21 cellular contexts compared by ENCODE assay signal in the genomic region with DNA sequence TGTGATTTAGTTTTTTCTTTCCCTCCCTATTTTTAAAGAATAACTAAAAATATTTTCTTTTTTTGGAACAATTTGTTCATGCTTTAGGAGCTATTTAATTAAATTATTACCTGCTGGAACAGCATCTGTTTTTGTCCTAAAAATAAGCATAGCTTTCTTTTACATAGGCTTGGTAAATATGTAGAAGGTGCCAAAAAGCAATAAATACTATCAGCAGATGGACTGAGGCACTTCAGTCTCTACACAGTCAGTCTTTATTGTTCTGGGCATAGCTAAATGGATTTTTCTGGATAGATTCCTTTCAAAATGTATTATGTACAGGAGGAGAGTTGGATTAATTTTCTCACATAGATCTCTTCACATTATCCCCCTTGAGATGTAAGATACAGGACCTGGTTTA.
"Had no signal": no experiment of that assay in that cellular context is flagged by ENCODE, and none has a peak within 500 bp of the region (broad histone marks: within the 10 kb centered on the region; RNA-seq: fewer than 3 reads in every experiment).

No MANE protein-coding gene starts in this region.

- H3K4me3 Mint-ChIP-seq: activated CD8-positive, alpha-beta T cell treated with anti-CD3 and anti-CD28 coated beads for 36 hours; activated naive CD8-positive, alpha-beta T cell treated with anti-CD3 and anti-CD28 coated beads, Interleukin-2, amount 10 ng/mL, durations not matched to agents 7 days and 5 days; activated T-cell treated with anti-CD3 and anti-CD28 coated beads, Interleukin-2, amount 50 U/mL, for 72 hours; naive thymus-derived CD8-positive, alpha-beta T cell had no signal

- H3K27ac ChIP-seq: dorsolateral prefrontal cortex, foreskin keratinocyte, heart left ventricle, psoas muscle, sigmoid colon, transverse colon had no signal

- H3K4me1 ChIP-seq: heart left ventricle, psoas muscle, sigmoid colon, transverse colon had no signal

- H3K36me3 Mint-ChIP-seq: activated naive CD8-positive, alpha-beta T cell treated with anti-CD3 and anti-CD28 coated beads, Interleukin-2, amount 10 ng/mL, durations not matched to agents 7 days and 5 days; naive thymus-derived CD8-positive, alpha-beta T cell had no signal

- H3K36me3 ChIP-seq: heart left ventricle, sigmoid colon, transverse colon had no signal

- H3K27ac Mint-ChIP-seq: activated CD8-positive, alpha-beta T cell treated with anti-CD3 and anti-CD28 coated beads for 36 hours; activated naive CD8-positive, alpha-beta T cell treated with anti-CD3 and anti-CD28 coated beads, Interleukin-2, amount 10 ng/mL, durations not matched to agents 7 days and 5 days; activated T-cell treated with anti-CD3 and anti-CD28 coated beads, Interleukin-2, amount 50 U/mL, for 72 hours; naive thymus-derived CD8-positive, alpha-beta T cell had no signal

- DNase-seq: activated CD4-positive, alpha-beta T cell treated with anti-CD3 and anti-CD28 coated beads for 1 hour; activated CD8-positive, alpha-beta memory T cell treated with anti-CD3 and anti-CD28 coated beads, Interleukin-2, amount 50 U/mL, for 4 hours; activated CD8-positive, alpha-beta T cell treated with anti-CD3 and anti-CD28 coated beads for 36 hours; activated gamma-delta T cell treated with Interleukin-2 at 50 U/mL for 16 hours; activated naive CD8-positive, alpha-beta T cell treated with anti-CD3 and anti-CD28 coated beads, Interleukin-2, amount 10 ng/mL, durations not matched to agents 7 days and 5 days; activated T-cell treated with anti-CD3 and anti-CD28 coated beads, Interleukin-2, amount 50 U/mL, for 72 hours; anterior cingulate cortex; dorsolateral prefrontal cortex; foreskin keratinocyte; heart left ventricle; islet precursor cell; mucosa of descending colon; naive thymus-derived CD8-positive, alpha-beta T cell; occipital lobe; psoas muscle; sigmoid colon; stimulated activated CD4-positive, alpha-beta T cell treated with anti-CD3 and anti-CD28 coated beads, Interleukin-12 subunit alpha, Interleukin-12 subunit beta, amount 100 ng/mL, for 4 hours; stimulated activated naive CD4-positive, alpha-beta T cell; substantia nigra; transverse colon had no signal

- H3K9me3 Mint-ChIP-seq: activated naive CD8-positive, alpha-beta T cell treated with anti-CD3 and anti-CD28 coated beads, Interleukin-2, amount 10 ng/mL, durations not matched to agents 7 days and 5 days had no signal

- H3K27me3 ChIP-seq: dorsolateral prefrontal cortex, foreskin keratinocyte, heart left ventricle, sigmoid colon, transverse colon had no signal

- H3K9me3 ChIP-seq: heart left ventricle, mucosa of descending colon, psoas muscle, sigmoid colon, transverse colon had no signal

- ATAC-seq: activated CD8-positive, alpha-beta T cell treated with anti-CD3 and anti-CD28 coated beads for 36 hours; activated T-cell treated with anti-CD3 and anti-CD28 coated beads, Interleukin-2, amount 50 U/mL, for 72 hours; heart left ventricle; left lobe of liver; mucosa of descending colon; naive thymus-derived CD8-positive, alpha-beta T cell; psoas muscle had no signal

- H3K4me1 Mint-ChIP-seq: activated naive CD8-positive, alpha-beta T cell treated with anti-CD3 and anti-CD28 coated beads, Interleukin-2, amount 10 ng/mL, durations not matched to agents 7 days and 5 days; naive thymus-derived CD8-positive, alpha-beta T cell had no signal

- H3K27me3 Mint-ChIP-seq: activated CD8-positive, alpha-beta T cell treated with anti-CD3 and anti-CD28 coated beads for 36 hours; activated naive CD8-positive, alpha-beta T cell treated with anti-CD3 and anti-CD28 coated beads, Interleukin-2, amount 10 ng/mL, durations not matched to agents 7 days and 5 days; naive thymus-derived CD8-positive, alpha-beta T cell had no signal

- H3K4me3 ChIP-seq: dorsolateral prefrontal cortex, heart left ventricle, mucosa of descending colon, psoas muscle, sigmoid colon, transverse colon had no signal
